In genomic region chr5:134635366-134635765, GRCh38 we compare ENCODE assay signal across 7 cellular contexts. TPM values are rescaled to one million over a fixed set of nuclear protein-coding genes. Genes with fewer than 3 reads are reported as not detected.
DNase-seq lines count a peak whose midpoint lies in the region; ATAC-seq and TF ChIP-seq lines count a peak whose summit lies in the region.
"Not testable (repeated sequence)": the region's sequence is repeated elsewhere in the genome, so short reads cannot be mapped to it uniquely, and the experiment has no call there.

No MANE protein-coding gene starts in this region.

- CTCF ChIA-PET in mammary epithelial cell (lab: Charles Lee; ENCODE audit: low non-redundant PET), result not testable (repeated sequence)

- not testable (repeated sequence) for H3K27me3 ChIP-seq in OCI-LY1 (ENCODE audit: insufficient read depth, low read length); mammary epithelial cell (ENCODE audit: insufficient read depth, low read length)

- not testable (repeated sequence) for H3K4me2 ChIP-seq in OCI-LY1 (ENCODE audit: low read length); mammary epithelial cell (ENCODE audit: insufficient read depth, low read depth, low read length)

- H3K9ac ChIP-seq in OCI-LY1 (ENCODE audit: low read length); mammary epithelial cell (ENCODE audit: insufficient read depth, low read length): not testable (repeated sequence)

- dilution Hi-C loops in mammary epithelial cell (cut with HindIII; ENCODE audit: low sequenced_read_pairs), result not testable (repeated sequence)

- not testable (repeated sequence) for DNase-seq in activated CD4-positive, alpha-beta T cell treated with anti-CD3 and anti-CD28 coated beads, Interleukin-2, amount 10 ng/mL, durations not matched to agents 24 days and 14 days; activated naive CD4-positive, alpha-beta T cell treated with anti-CD3 and anti-CD28 coated beads, Interleukin-2, amount 50 U/mL, for 72 hours (ENCODE audit: low spot score in 2 of 2); nephron progenitor cell
- DNase-seq in mammary epithelial cell, result peak; percentile 28
- peak; percentile 23 for DNase-seq in stimulated activated CD4-positive, alpha-beta T cell treated with anti-CD3 and anti-CD28 coated beads, Interleukin-15, amount 100 ng/mL, for 24 hours

- 100% methylated on average over 1 of the region's 1 CpG for WGBS in mammary epithelial cell (ENCODE audit: low coverage, missing lambda C conversion rate)

- intact Hi-C loops in activated CD4-positive, alpha-beta T cell treated with anti-CD3 and anti-CD28 coated beads, Interleukin-2, amount 10 ng/mL, durations not matched to agents 24 days and 14 days (cut with micrococcal nuclease); mammary epithelial cell (cut with micrococcal nuclease): not testable (repeated sequence)

- H3K9me3 ChIP-seq in OCI-LY1 (ENCODE audit: low read length); mammary epithelial cell (replicated peaks; ENCODE audit: insufficient read depth, low read length): not testable (repeated sequence)

- not testable (repeated sequence) for BruUV-seq in mammary epithelial cell (replicated peaks; lab: Mats Ljungman, UMichigan)

- H3K27ac ChIP-seq in OCI-LY1 (ENCODE audit: low read depth, low read length, poor library complexity, severe bottlenecking), result peak overlapping the region; percentile 44
- not testable (repeated sequence) for H3K27ac ChIP-seq in mammary epithelial cell (ENCODE audit: insufficient read depth, low read depth, low read length)

- not testable (repeated sequence) for H3K36me3 Mint-ChIP-seq in activated CD4-positive, alpha-beta T cell treated with anti-CD3 and anti-CD28 coated beads, Interleukin-2, amount 10 ng/mL, durations not matched to agents 24 days and 14 days (ENCODE audit: low read depth); activated T-helper 17 cell treated with anti-CD3 and anti-CD28 coated beads, Interleukin-2, amount 50 U/mL, for 72 hours (ENCODE audit: low read depth); activated naive CD4-positive, alpha-beta T cell treated with anti-CD3 and anti-CD28 coated beads, Interleukin-2, amount 50 U/mL, for 72 hours; nephron progenitor cell (ENCODE audit: low read depth)

- in situ Hi-C loops in mammary epithelial cell (cut with MboI; ENCODE audit: low sequenced_read_pairs in 2 of 2), result not testable (repeated sequence)

- H3K4me1 ChIP-seq in OCI-LY1 (ENCODE audit: insufficient read depth, low read length, severe bottlenecking), result peaks cover 28% of the 10 kb centered on the region
- H3K4me1 ChIP-seq in mammary epithelial cell (ENCODE audit: insufficient read depth, low read length), result not testable (repeated sequence)

- peak overlapping the region; percentile 71; the same call in 1 of the 2 replicates for H2AFZ ChIP-seq in OCI-LY1 (ENCODE audit: low read length)
- not testable (repeated sequence) for H2AFZ ChIP-seq in mammary epithelial cell (ENCODE audit: low read depth, low read length)

- H3K4me1 Mint-ChIP-seq in activated CD4-positive, alpha-beta T cell treated with anti-CD3 and anti-CD28 coated beads, Interleukin-2, amount 10 ng/mL, durations not matched to agents 24 days and 14 days, result peaks cover 13% of the 10 kb centered on the region
- H3K4me1 Mint-ChIP-seq in activated T-helper 17 cell treated with anti-CD3 and anti-CD28 coated beads, Interleukin-2, amount 50 U/mL, for 72 hours, result not testable (repeated sequence)
- H3K4me1 Mint-ChIP-seq in nephron progenitor cell, result peaks cover 12% of the 10 kb centered on the region

- not testable (repeated sequence) for H4K20me1 ChIP-seq in OCI-LY1 (ENCODE audit: insufficient read depth, low read length); mammary epithelial cell (ENCODE audit: insufficient read depth, low read length)

- H3K4me3 ChIP-seq in OCI-LY1 (ENCODE audit: low read depth, low read length, poor library complexity, severe bottlenecking); mammary epithelial cell (replicated peaks in 1 of 3; ENCODE audit: insufficient read depth in 1 of 3, low read depth in 2 of 3, low read length in 3 of 3): not testable (repeated sequence)

- H3K4me3 Mint-ChIP-seq in activated CD4-positive, alpha-beta T cell treated with anti-CD3 and anti-CD28 coated beads, Interleukin-2, amount 10 ng/mL, durations not matched to agents 24 days and 14 days, result peak overlapping the region; percentile 47
- H3K4me3 Mint-ChIP-seq in activated T-helper 17 cell treated with anti-CD3 and anti-CD28 coated beads, Interleukin-2, amount 50 U/mL, for 72 hours, result peak overlapping the region; percentile 52
- not testable (repeated sequence) for H3K4me3 Mint-ChIP-seq in nephron progenitor cell

- peak; percentile 40 for ATAC-seq in activated T-helper 17 cell treated with anti-CD3 and anti-CD28 coated beads, Interleukin-2, amount 50 U/mL, for 72 hours (replicated peaks)
- ATAC-seq in activated naive CD4-positive, alpha-beta T cell treated with anti-CD3 and anti-CD28 coated beads, Interleukin-2, amount 50 U/mL, for 72 hours, result not testable (repeated sequence)

- H3K27me3 Mint-ChIP-seq in activated CD4-positive, alpha-beta T cell treated with anti-CD3 and anti-CD28 coated beads, Interleukin-2, amount 10 ng/mL, durations not matched to agents 24 days and 14 days; activated T-helper 17 cell treated with anti-CD3 and anti-CD28 coated beads, Interleukin-2, amount 50 U/mL, for 72 hours; nephron progenitor cell (ENCODE audit: low read depth, poor library complexity): not testable (repeated sequence)

- peak overlapping the region; percentile 87 for H3K27ac Mint-ChIP-seq in activated CD4-positive, alpha-beta T cell treated with anti-CD3 and anti-CD28 coated beads, Interleukin-2, amount 10 ng/mL, durations not matched to agents 24 days and 14 days
- H3K27ac Mint-ChIP-seq in activated T-helper 17 cell treated with anti-CD3 and anti-CD28 coated beads, Interleukin-2, amount 50 U/mL, for 72 hours, result peak overlapping the region; percentile 82
- H3K27ac Mint-ChIP-seq in activated naive CD4-positive, alpha-beta T cell treated with anti-CD3 and anti-CD28 coated beads, Interleukin-2, amount 50 U/mL, for 72 hours, result peak overlapping the region; percentile 14 to 69
- peak overlapping the region; percentile 39 for H3K27ac Mint-ChIP-seq in nephron progenitor cell

- not testable (repeated sequence) for H3K9me3 Mint-ChIP-seq in activated CD4-positive, alpha-beta T cell treated with anti-CD3 and anti-CD28 coated beads, Interleukin-2, amount 10 ng/mL, durations not matched to agents 24 days and 14 days; activated T-helper 17 cell treated with anti-CD3 and anti-CD28 coated beads, Interleukin-2, amount 50 U/mL, for 72 hours; activated naive CD4-positive, alpha-beta T cell treated with anti-CD3 and anti-CD28 coated beads, Interleukin-2, amount 50 U/mL, for 72 hours; nephron progenitor cell

- H3K9me2 ChIP-seq in OCI-LY1 (ENCODE audit: low read depth, low read length), result not testable (repeated sequence)

- H3K79me2 ChIP-seq in OCI-LY1 (ENCODE audit: insufficient read depth, low read length) (peaks cover 19% of the 10 kb centered on the region), mammary epithelial cell (ENCODE audit: insufficient read depth, low read length) (peaks cover 20% of the 10 kb centered on the region)

- not testable (repeated sequence) for TF ChIP-seq CTCF in OCI-LY1 (IDR thresholded peaks at IDR 0.05; ENCODE audit: low read length); mammary epithelial cell (conservative IDR thresholded peaks at IDR 0.05 in 1 of 2, IDR thresholded peaks at IDR 0.05 in 1 of 2; ENCODE audit: extremely low read depth in 1 of 2, insufficient read depth in 1 of 2, low read depth in 1 of 2, low read length in 2 of 2); nephron progenitor cell (IDR thresholded peaks at IDR 0.05)

- H3K36me3 ChIP-seq in OCI-LY1 (ENCODE audit: insufficient read depth, low read length); mammary epithelial cell (ENCODE audit: insufficient read depth, low read length): not testable (repeated sequence)

- H3F3A ChIP-seq in OCI-LY1 (ENCODE audit: insufficient read depth, low read length), result not testable (repeated sequence)

RNA-seq across cellular contexts. Expression of gene SAR1B, which starts 2.7 kb away (rescaled TPM):
- total RNA-seq in activated CD4-positive, alpha-beta T cell treated with anti-CD3 and anti-CD28 coated beads, Interleukin-2, amount 10 ng/mL, durations not matched to agents 24 days and 14 days, result 43.9 and 56.2 TPM in 2 replicates
- 10 to 100 TPM; 41.6 to 73.0 TPM for total RNA-seq in activated T-helper 17 cell treated with anti-CD3 and anti-CD28 coated beads, Interleukin-2, amount 50 U/mL, for 72 hours
- total RNA-seq in activated naive CD4-positive, alpha-beta T cell treated with anti-CD3 and anti-CD28 coated beads, Interleukin-2, amount 50 U/mL, for 72 hours, result 10 to 100 TPM; 44.0 to 47.1 TPM
- 10 to 100 TPM; 45.2 to 54.2 TPM for total RNA-seq in mammary epithelial cell
- 33.7 TPM for polyA plus RNA-seq in mammary epithelial cell
- polyA minus RNA-seq in mammary epithelial cell, result 47.7 TPM

RNA-seq across cellular contexts. Expression of gene SEC24A, which starts 13.2 kb away (rescaled TPM):
- total RNA-seq in activated CD4-positive, alpha-beta T cell treated with anti-CD3 and anti-CD28 coated beads, Interleukin-2, amount 10 ng/mL, durations not matched to agents 24 days and 14 days, result 29.4 and 31.2 TPM in 2 replicates
- total RNA-seq in activated T-helper 17 cell treated with anti-CD3 and anti-CD28 coated beads, Interleukin-2, amount 50 U/mL, for 72 hours, result 10 to 100 TPM; 43.6 to 55.4 TPM
- 10 to 100 TPM; 36.6 to 40.0 TPM for total RNA-seq in activated naive CD4-positive, alpha-beta T cell treated with anti-CD3 and anti-CD28 coated beads, Interleukin-2, amount 50 U/mL, for 72 hours
- 10 to 100 TPM; 20.4 to 20.8 TPM for total RNA-seq in mammary epithelial cell
- 19.9 TPM for polyA plus RNA-seq in mammary epithelial cell
- 36.0 TPM for polyA minus RNA-seq in mammary epithelial cell
